10 cellular contexts compared by ENCODE assay signal in the genomic region with DNA sequence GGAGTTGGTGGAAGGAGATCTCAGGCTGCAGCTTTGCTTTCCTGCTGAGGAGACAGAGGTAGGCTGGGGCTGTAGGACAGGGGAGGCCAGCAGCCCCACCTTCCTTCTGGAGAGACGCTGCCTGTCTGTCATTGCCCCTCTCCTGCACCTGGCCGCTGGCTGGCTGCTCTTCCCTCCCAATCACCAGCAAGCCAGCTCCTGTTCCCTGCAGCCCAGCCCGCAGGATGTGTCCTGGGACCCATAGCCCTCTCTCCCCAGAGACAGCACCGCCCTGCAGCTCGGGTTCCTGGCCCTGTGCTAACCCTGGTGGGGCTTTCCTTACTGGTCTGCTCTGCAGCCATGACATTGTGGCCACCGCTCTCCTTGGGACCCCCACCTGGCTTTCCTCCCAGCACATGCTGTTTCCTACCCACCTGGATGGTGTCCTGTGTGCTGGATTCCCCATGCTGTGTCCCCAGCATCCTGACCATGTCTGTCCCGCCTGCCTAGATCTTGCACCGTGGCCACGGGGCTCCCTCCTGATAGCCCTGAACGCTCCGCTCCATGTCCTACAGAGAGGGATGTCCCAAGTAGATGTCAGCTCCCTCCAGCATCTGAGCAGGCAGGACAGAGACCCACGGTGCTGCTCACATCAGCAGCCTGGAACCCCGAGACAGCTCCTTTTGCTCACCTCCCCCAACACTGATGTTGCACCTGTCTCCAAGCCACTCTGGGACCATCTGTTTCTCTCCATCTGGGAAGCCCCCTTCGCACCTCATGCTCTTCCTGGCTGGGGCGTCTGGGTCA. TPM values are rescaled to one million over a fixed set of nuclear protein-coding genes. Genes with fewer than 3 reads are reported as not detected.
DNase-seq lines count a peak whose midpoint lies in the region; ATAC-seq and TF ChIP-seq lines count a peak whose summit lies in the region.
"Had no signal": no experiment of that assay in that cellular context is flagged by ENCODE, and none has a peak within 500 bp of the region (broad histone marks: within the 10 kb centered on the region; RNA-seq: fewer than 3 reads in every experiment).

No MANE protein-coding gene starts in this region.

- H3K4me3 Mint-ChIP-seq in activated CD4-positive, alpha-beta T cell treated with anti-CD3 and anti-CD28 coated beads, Interleukin-2, amount 10 ng/mL, durations not matched to agents 7 days and 5 days, result peak overlapping the region; percentile 70

- H3K4me3 ChIP-seq in WERI-Rb-1 (ENCODE audit: low read depth, low read length), result peak overlapping the region; percentile 91
- peak overlapping the region; percentile 64 for H3K4me3 ChIP-seq in iPS-15b (ENCODE audit: low read depth, low read length)
- peak overlapping the region; percentile 74 for H3K4me3 ChIP-seq in smooth muscle cell
- peak overlapping the region in 1 of 2 donors; percentile 76 for H3K4me3 ChIP-seq in gastroesophageal sphincter

- no peak overlapping the region for H2AFZ ChIP-seq in smooth muscle cell (ENCODE audit: low read depth)

- H3K27ac Mint-ChIP-seq in activated CD4-positive, alpha-beta T cell treated with anti-CD3 and anti-CD28 coated beads, Interleukin-2, amount 10 ng/mL, durations not matched to agents 7 days and 5 days, result peak overlapping the region; percentile 83

- no peak for DNase-seq in activated CD4-positive, alpha-beta T cell treated with anti-CD3 and anti-CD28 coated beads, Interleukin-2, amount 10 ng/mL, durations not matched to agents 7 days and 5 days
- DNase-seq in activated CD4-positive, alpha-beta T cell treated with anti-CD3 and anti-CD28 coated beads, Interleukin-2, amount 50 U/mL, for 1 hour, result no peak
- no peak for DNase-seq in WERI-Rb-1
- no peak for DNase-seq in smooth muscle cell (lab: John Stamatoyannopoulos, UW; ENCODE audit: unreplicated experiment)
- no peak for DNase-seq in UCSD-AML1 (lab: John Stamatoyannopoulos, UW; ENCODE audit: unreplicated experiment)
- no peak for DNase-seq in NCI-H2029 treated with DMSO at 0.1 percent for 48 hours (lab: John Stamatoyannopoulos, UW)
- DNase-seq: T-helper 9 cell had no signal

- peaks cover 7% of the 10 kb centered on the region for H3K4me1 ChIP-seq in iPS-15b (ENCODE audit: control insufficient read depth, insufficient read depth, low read length)
- peaks cover 18% of the 10 kb centered on the region for H3K4me1 ChIP-seq in smooth muscle cell (ENCODE audit: low read depth)
- H3K4me1 ChIP-seq in gastroesophageal sphincter, result peaks cover 0 to 60% (median 33%) of the 10 kb centered on the region in 3 donors

- H3K9me3 ChIP-seq in WERI-Rb-1 (ENCODE audit: severe bottlenecking), result no peaks in the 10 kb centered on the region
- no peaks in the 10 kb centered on the region for H3K9me3 ChIP-seq in iPS-15b (ENCODE audit: control insufficient read depth, insufficient read depth, low read length)
- H3K9me3 ChIP-seq in smooth muscle cell (replicated peaks; ENCODE audit: low read depth), result no peaks in the 10 kb centered on the region
- H3K9me3 ChIP-seq in gastroesophageal sphincter, result no peaks in the 10 kb centered on the region
- H3K9me3 ChIP-seq: neutrophil had no signal

- peaks cover 31% of the 10 kb centered on the region for H3K36me3 ChIP-seq in WERI-Rb-1
- H3K36me3 ChIP-seq in iPS-15b (ENCODE audit: control insufficient read depth, insufficient read depth, low read length), result peaks cover 8% of the 10 kb centered on the region
- no peaks in the 10 kb centered on the region for H3K36me3 ChIP-seq in smooth muscle cell (ENCODE audit: low read depth)
- no peaks in the 10 kb centered on the region for H3K36me3 ChIP-seq in gastroesophageal sphincter
- H3K36me3 ChIP-seq: neutrophil had no signal

- H3K36me3 Mint-ChIP-seq in activated CD4-positive, alpha-beta T cell treated with anti-CD3 and anti-CD28 coated beads, Interleukin-2, amount 10 ng/mL, durations not matched to agents 7 days and 5 days (ENCODE audit: low read depth), result no peaks in the 10 kb centered on the region

- H3K27me3 ChIP-seq in WERI-Rb-1 (ENCODE audit: insufficient read depth, low read depth, severe bottlenecking) (no peaks in the 10 kb centered on the region), iPS-15b (ENCODE audit: control insufficient read depth, insufficient read depth, low read length) (peaks cover 12% of the 10 kb centered on the region), smooth muscle cell (ENCODE audit: low read depth) (no peaks in the 10 kb centered on the region), gastroesophageal sphincter (peaks cover 1% of the 10 kb centered on the region)

- peaks cover 1% of the 10 kb centered on the region for H3K27me3 Mint-ChIP-seq in activated CD4-positive, alpha-beta T cell treated with anti-CD3 and anti-CD28 coated beads, Interleukin-2, amount 10 ng/mL, durations not matched to agents 7 days and 5 days

- WGBS in smooth muscle cell (ENCODE audit: low lambda C conversion rate), result 97% methylated on average over 15 of the region's 15 CpGs
- 78 to 80% methylated on average over 5 to 9 of the region's 15 CpGs for WGBS in gastroesophageal sphincter (ENCODE audit: low coverage in 1 of 2), 2 donors

- H3K9ac ChIP-seq in iPS-15b (ENCODE audit: low read depth, low read length) (peak overlapping the region; percentile 85), smooth muscle cell (ENCODE audit: low read depth) (no peak overlapping the region)

- TF ChIP-seq CTCF in WERI-Rb-1 (IDR thresholded peaks at IDR 0.05; ENCODE audit: low read depth, low read length) (no peak), smooth muscle cell (IDR thresholded peaks at IDR 0.05; ENCODE audit: borderline replicate concordance, insufficient read depth, poor library complexity, severe bottlenecking) (no peak), gastroesophageal sphincter (IDR thresholded peaks at IDR 0.05) (no peak)

- H4K20me1 ChIP-seq in smooth muscle cell (ENCODE audit: low read depth), result peaks cover 29% of the 10 kb centered on the region

- H3K9me3 Mint-ChIP-seq in activated CD4-positive, alpha-beta T cell treated with anti-CD3 and anti-CD28 coated beads, Interleukin-2, amount 10 ng/mL, durations not matched to agents 7 days and 5 days, result no peaks in the 10 kb centered on the region

- POLR2A ChIA-PET in activated CD4-positive, alpha-beta T cell treated with anti-CD3 and anti-CD28 coated beads, Interleukin-2, amount 10 ng/mL, durations not matched to agents 7 days and 5 days (lab: Charles Lee), result no interaction called here

- H3K27ac ChIP-seq in WERI-Rb-1 (peak overlapping the region; percentile 89), smooth muscle cell (ENCODE audit: low read depth) (no peak overlapping the region), gastroesophageal sphincter (peak overlapping the region in 1 of 4 donors; percentile 76)
- H3K27ac ChIP-seq: neutrophil had no signal

- peaks cover 33% of the 10 kb centered on the region for H3K4me1 Mint-ChIP-seq in activated CD4-positive, alpha-beta T cell treated with anti-CD3 and anti-CD28 coated beads, Interleukin-2, amount 10 ng/mL, durations not matched to agents 7 days and 5 days

- no peak for TF ChIP-seq EP300 in gastroesophageal sphincter (IDR thresholded peaks at IDR 0.05)

- H3K4me2 ChIP-seq in smooth muscle cell, result peak overlapping the region; percentile 98

- H3K79me2 ChIP-seq in smooth muscle cell (ENCODE audit: low read depth), result peaks cover 35% of the 10 kb centered on the region

- CTCF ChIA-PET in activated CD4-positive, alpha-beta T cell treated with anti-CD3 and anti-CD28 coated beads, Interleukin-2, amount 10 ng/mL, durations not matched to agents 7 days and 5 days (lab: Charles Lee), result interaction anchor here (0.9 to 1.6 kb wide), 3 partner anchors 9 to 71 kb away, joined by 3 to 4 read pairs (median 3); a partner anchor contains a TSS

- H3F3A ChIP-seq in smooth muscle cell (ENCODE audit: low read depth), result peaks cover 7% of the 10 kb centered on the region

- no peak for ATAC-seq in gastroesophageal sphincter

- TF ChIP-seq POLR2A in gastroesophageal sphincter (IDR thresholded peaks at IDR 0.05), result no peak

RNA-seq across cellular contexts. Expression of a gene that starts 1.2 kb away (rescaled TPM):
- 100 to 1,000 TPM; 119 to 131 TPM for total RNA-seq in activated CD4-positive, alpha-beta T cell treated with anti-CD3 and anti-CD28 coated beads, Interleukin-2, amount 10 ng/mL, durations not matched to agents 7 days and 5 days
- total RNA-seq in smooth muscle cell (25.5 and 41.3 TPM in 2 replicates), gastroesophageal sphincter (10 to 100 TPM; 48.0 to 83.5 (median 58.7) TPM)
- 48.7 and 60.4 TPM in 2 replicates for polyA plus RNA-seq in smooth muscle cell

RNA-seq across cellular contexts. Expression of a gene that starts 20.1 kb away (rescaled TPM):
- total RNA-seq in activated CD4-positive, alpha-beta T cell treated with anti-CD3 and anti-CD28 coated beads, Interleukin-2, amount 10 ng/mL, durations not matched to agents 7 days and 5 days, result 1 to 10 TPM; 2.8 to 3.9 TPM
- total RNA-seq in smooth muscle cell, result 0.09 and 1.7 TPM in 2 replicates
- polyA plus RNA-seq in smooth muscle cell, result 0.50 and 0.93 TPM in 2 replicates
- total RNA-seq in gastroesophageal sphincter, result under 1 TPM in 1 of 4 donors, not detected in 3; 0.42 TPM

RNA-seq across cellular contexts. Expression of a gene that starts 56.2 kb away (rescaled TPM):
- total RNA-seq in activated CD4-positive, alpha-beta T cell treated with anti-CD3 and anti-CD28 coated beads, Interleukin-2, amount 10 ng/mL, durations not matched to agents 7 days and 5 days, result 1 to 10 TPM in 1 of 2 experiments, under 1 TPM in 1; 0.64 to 1.8 TPM
- total RNA-seq in smooth muscle cell (7.6 and 14.1 TPM in 2 replicates), gastroesophageal sphincter (100 to 1,000 TPM; 165 to 518 (median 343) TPM)
- polyA plus RNA-seq in smooth muscle cell, result 38.1 and 45.7 TPM in 2 replicates

Comparison
In these comparisons a context has a peak if more than half of its experiments do, and no peak if none do; other contexts are left out.
1. RNA of a gene that starts 56.2 kb away (total RNA-seq): 165 to 518 TPM in gastroesophageal sphincter; 7.6 to 14.1 TPM in smooth muscle cell and 0.64 to 1.8 TPM in activated CD4-positive, alpha-beta T cell treated with anti-CD3 and anti-CD28 coated beads, Interleukin-2, amount 10 ng/mL, durations not matched to agents 7 days and 5 days; every median in the first group is over 10 times any median in the second.